12 cellular contexts compared by ENCODE assay signal in the genomic region with DNA sequence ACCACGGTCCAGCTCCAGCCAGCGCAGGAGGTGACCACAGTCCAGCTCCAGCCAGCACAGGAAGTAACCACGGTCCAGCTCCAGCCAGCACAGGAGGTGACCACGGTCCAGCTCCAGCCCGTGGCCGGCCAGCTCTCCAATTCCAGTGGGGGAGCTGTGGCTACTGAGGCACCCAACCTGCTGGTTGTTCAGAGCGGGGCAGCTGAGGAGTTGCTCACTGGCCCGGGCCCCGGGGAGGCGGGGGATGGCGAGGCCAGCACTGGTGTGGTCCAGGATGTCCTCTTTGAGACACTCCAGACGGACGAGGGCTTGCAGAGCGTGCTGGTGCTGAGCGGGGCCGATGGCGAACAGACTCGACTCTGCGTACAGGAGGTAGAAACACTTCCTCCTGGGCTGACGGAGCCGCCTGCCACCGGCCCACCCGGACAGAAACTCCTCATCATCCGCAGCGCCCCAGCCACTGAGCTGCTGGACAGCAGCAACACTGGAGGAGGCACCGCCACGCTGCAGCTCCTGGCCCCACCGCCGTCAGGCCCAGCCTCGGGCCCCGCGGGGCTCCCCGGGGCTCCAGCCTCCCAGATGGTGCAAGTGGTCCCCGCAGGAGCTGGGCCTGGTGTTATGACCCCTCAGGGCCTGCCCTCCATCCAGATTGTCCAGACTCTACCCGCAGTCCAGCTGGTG. TPM values are rescaled to one million over a fixed set of nuclear protein-coding genes. Genes with fewer than 3 reads are reported as not detected.
DNase-seq lines count a peak whose midpoint lies in the region; ATAC-seq, FAIRE-seq and TF ChIP-seq lines count a peak whose summit lies in the region.
"Had no signal": no experiment of that assay in that cellular context is flagged by ENCODE, and none has a peak within 500 bp of the region (broad histone marks: within the 10 kb centered on the region; RNA-seq: fewer than 3 reads in every experiment).

No MANE protein-coding gene starts in this region.

- peaks cover 2% of the 10 kb centered on the region for H3K36me3 ChIP-seq in GM06990 (ENCODE audit: control insufficient read depth, insufficient read depth, low read length)
- H3K36me3 ChIP-seq in endodermal cell (ENCODE audit: control insufficient read depth, insufficient read depth, low read length): peaks cover 5% of the 10 kb centered on the region
- H3K36me3 ChIP-seq in trophoblast cell (ENCODE audit: control insufficient read depth in 1 of 2, insufficient read depth in 2 of 2, low read length in 2 of 2): peaks cover 22 to 26% of the 10 kb centered on the region in 2 experiments
- H3K36me3 ChIP-seq in HepG2 (replicated peaks in 1 of 2; ENCODE audit: control insufficient read depth in 1 of 2, insufficient read depth in 2 of 2, low read length in 2 of 2): no peaks in the 10 kb centered on the region
- H3K36me3 ChIP-seq: vagina had no signal

- POLR2A ChIA-PET in HepG2 (lab: Yijun Ruan, JAX): interaction anchor here (1.3 to 1.9 kb wide), 2 partner anchors 10 to 69 kb away, joined by 3 to 4 read pairs; no protein-coding TSS in a partner anchor

- H2AFZ ChIP-seq in trophoblast cell (ENCODE audit: insufficient read depth, low read length, poor library complexity): no peak overlapping the region
- no peak overlapping the region for H2AFZ ChIP-seq in HepG2 (ENCODE audit: low read length)

- peaks cover 41% of the 10 kb centered on the region for H3K79me1 ChIP-seq in trophoblast cell (ENCODE audit: low read length)

- TF ChIP-seq CTCF in GM06990 (IDR thresholded peaks at IDR 0.05; ENCODE audit: insufficient read depth, low read length, poor library complexity, severe bottlenecking): no peak
- TF ChIP-seq CTCF in endodermal cell (conservative IDR thresholded peaks at IDR 0.05): no peak
- no peak for TF ChIP-seq CTCF in HepG2 (CRISPR knock-in tag; IDR thresholded peaks at IDR 0.05)

- no peak for TF ChIP-seq RAD21 in HepG2 (CRISPR knock-in tag; IDR thresholded peaks at IDR 0.05)

- H3K4me3 Mint-ChIP-seq in endodermal cell: peak overlapping the region; percentile 76

- no TSS peak for BruUV-seq in HepG2 (replicated peaks; lab: Mats Ljungman, UMichigan)

- no peaks in the 10 kb centered on the region for H3K27me3 Mint-ChIP-seq in endodermal cell (ENCODE audit: insufficient read depth)
- H3K27me3 Mint-ChIP-seq: central memory CD8-positive, alpha-beta T cell had no signal

- no peak for FAIRE-seq in HepG2 (lab: Jason Lieb, UNC)

- H3K27ac ChIP-seq in endodermal cell (ENCODE audit: low read depth, low read length) (no peak overlapping the region), trophoblast cell (ENCODE audit: low read depth, low read length) (peak overlapping the region; percentile 35), HepG2 (ENCODE audit: extremely low read length, insufficient read depth, low read length) (no peak overlapping the region)

- DNase-seq in GM06990 (ENCODE audit: extremely low read depth, insufficient read length): no peak
- DNase-seq in NCI-H69 (lab: John Stamatoyannopoulos, UW): peak; percentile 16
- peak; percentile 66 for DNase-seq in endodermal cell
- DNase-seq in trophoblast cell: no peak
- DNase-seq in HepG2 (ENCODE audit: low spot score): no peak
- DNase-seq: activated effector memory CD4-positive, alpha-beta T cell treated with Interleukin-2 at 50 U/mL for 16 hours; NCI-H187 had no signal

- H3K79me2 ChIP-seq in trophoblast cell (ENCODE audit: control insufficient read depth, insufficient read depth, low read length, poor library complexity) (peaks cover 22% of the 10 kb centered on the region), HepG2 (ENCODE audit: insufficient read depth, low read length) (no peaks in the 10 kb centered on the region)

- H3K27ac Mint-ChIP-seq in endodermal cell: no peak overlapping the region

- no peak overlapping the region for H3K23ac ChIP-seq in trophoblast cell (ENCODE audit: low read length)

- peaks cover 15% of the 10 kb centered on the region for H3K4me1 Mint-ChIP-seq in endodermal cell

- no peaks in the 10 kb centered on the region for H3K9me3 ChIP-seq in endodermal cell (ENCODE audit: control insufficient read depth, low read length)
- H3K9me3 ChIP-seq in trophoblast cell (ENCODE audit: insufficient read depth, low read depth, low read length): peaks cover 1% of the 10 kb centered on the region
- H3K9me3 ChIP-seq in HepG2 (ENCODE audit: low read length): no peaks in the 10 kb centered on the region
- H3K9me3 ChIP-seq: vagina had no signal

- in situ Hi-C loops in HepG2 (cut with HindIII; ENCODE audit: extremely low pct_ligation_motif_present, low pct_unique_long_range_greater_than_20kb): no loop called here

- H3K9ac ChIP-seq in endodermal cell (ENCODE audit: extremely low read depth, low read length, poor library complexity, severe bottlenecking) (no peak overlapping the region), trophoblast cell (ENCODE audit: low read length) (no peak overlapping the region), HepG2 (ENCODE audit: insufficient read depth, low read depth, low read length) (no peak overlapping the region)

- TF ChIP-seq EP300 in HepG2 (IDR thresholded peaks at IDR 0.05; ENCODE audit: low read depth in 2 of 2, low read length in 2 of 2) (no peak), HepG2 (CRISPR knock-in tag; IDR thresholded peaks at IDR 0.05; ENCODE audit: borderline replicate concordance) (no peak)

- H2BK120ac ChIP-seq in trophoblast cell (ENCODE audit: insufficient read depth, low read length, poor library complexity): peak overlapping the region; percentile 15

- no peak overlapping the region for H2BK5ac ChIP-seq in trophoblast cell (ENCODE audit: low read depth, low read length, poor library complexity)

- peak overlapping the region; percentile 70 for H3K18ac ChIP-seq in trophoblast cell (ENCODE audit: low read length)

- ATAC-seq in HepG2 (no peak), GM21381 (IDR thresholded peaks at IDR 0.05; ENCODE audit: unreplicated experiment) (no peak), HG02885 (IDR thresholded peaks at IDR 0.05; ENCODE audit: poor library complexity, unreplicated experiment) (no peak)

- H4K12ac ChIP-seq in trophoblast cell (ENCODE audit: low read depth, low read length): no peak overlapping the region

- H3K36me3 Mint-ChIP-seq in endodermal cell (ENCODE audit: low read depth): peaks cover 5% of the 10 kb centered on the region

- no peak overlapping the region for H3K4ac ChIP-seq in trophoblast cell (ENCODE audit: low read depth, low read length)

- intact Hi-C loops in HepG2 (cut with micrococcal nuclease; ENCODE audit: unreplicated experiment): no loop called here

- H3K4me3 ChIP-seq in GM06990 (replicated peaks; ENCODE audit: low read depth, low read length) (peak overlapping the region; percentile 79; the same call in 1 of the 2 replicates), endodermal cell (ENCODE audit: low read length) (no peak overlapping the region), trophoblast cell (ENCODE audit: low read depth, low read length) (no peak overlapping the region), HepG2 (replicated peaks in 1 of 3; ENCODE audit: insufficient read depth in 1 of 3, low read depth in 2 of 3, low read length in 3 of 3) (no peak overlapping the region)

- TF ChIP-seq POLR2A in HepG2 (IDR thresholded peaks at IDR 0.05; ENCODE audit: insufficient read depth in 1 of 2, low read depth in 2 of 2, low read length in 2 of 2): no peak

- no peaks in the 10 kb centered on the region for H3K9me3 Mint-ChIP-seq in endodermal cell
- H3K9me3 Mint-ChIP-seq: central memory CD8-positive, alpha-beta T cell had no signal

- peak overlapping the region; percentile 85 for H4K8ac ChIP-seq in trophoblast cell (ENCODE audit: low read depth, low read length)

- H3K27me3 ChIP-seq in GM06990 (replicated peaks; ENCODE audit: control insufficient read depth, insufficient read depth, low read length) (no peaks in the 10 kb centered on the region), endodermal cell (ENCODE audit: control insufficient read depth, insufficient read depth, low read length, poor library complexity, severe bottlenecking) (no peaks in the 10 kb centered on the region), trophoblast cell (ENCODE audit: insufficient read depth, low read length) (no peaks in the 10 kb centered on the region), HepG2 (ENCODE audit: control insufficient read depth in 1 of 2, insufficient read depth in 2 of 2, low read length in 2 of 2) (peaks cover 0 to 1% of the 10 kb centered on the region in 2 experiments; a peak in 1 of 5 replicates)
- H3K27me3 ChIP-seq: vagina had no signal

- H3K4me2 ChIP-seq in trophoblast cell (ENCODE audit: low read length): no peak overlapping the region
- no peak overlapping the region for H3K4me2 ChIP-seq in HepG2 (ENCODE audit: low read depth, low read length)

- peak overlapping the region; percentile 16 for H2BK12ac ChIP-seq in trophoblast cell (ENCODE audit: low read length)

- H4K91ac ChIP-seq in trophoblast cell (ENCODE audit: low read depth, low read length): peak overlapping the region; percentile 99

- 91 to 95% methylated on average over 27 to 35 of the region's 35 CpGs for WGBS in endodermal cell (ENCODE audit: insufficient coverage in 1 of 2, insufficient read length in 1 of 2), 2 experiments
- no CpG with 5 or more reads among the region's 35 CpGs for WGBS in trophoblast cell (ENCODE audit: extremely low coverage, insufficient coverage, insufficient read length)
- WGBS in HepG2 (ENCODE audit: low lambda C conversion rate): 98% methylated on average over 17 of the region's 35 CpGs

- H3K14ac ChIP-seq in trophoblast cell (ENCODE audit: low read length): no peak overlapping the region

- H4K20me1 ChIP-seq in HepG2 (ENCODE audit: insufficient read depth, low read length): no peaks in the 10 kb centered on the region

- H3K4me1 ChIP-seq in endodermal cell (ENCODE audit: control insufficient read depth, insufficient read depth, low read length) (peaks cover 13% of the 10 kb centered on the region), trophoblast cell (ENCODE audit: control insufficient read depth in 1 of 2, insufficient read depth in 2 of 2, low read length in 2 of 2) (peaks cover 36 to 39% of the 10 kb centered on the region in 2 experiments), HepG2 (ENCODE audit: insufficient read depth, low read length) (peaks cover 33% of the 10 kb centered on the region)

- peak overlapping the region; percentile 24 for H2AK5ac ChIP-seq in trophoblast cell (ENCODE audit: low read length)

- CTCF ChIA-PET in HepG2 (lab: Yijun Ruan, JAX; ENCODE audit: low intra/inter-chr PET ratio, low total read pairs): no interaction called here

RNA-seq across cellular contexts. Expression of a gene that starts 1.2 kb away (rescaled TPM):
- total RNA-seq in endodermal cell: 10 to 100 TPM; 51.3 to 67.1 TPM
- polyA plus RNA-seq in endodermal cell (2013, experiment 1 of 2): 66.6 TPM
- polyA plus RNA-seq in endodermal cell (2013, experiment 2 of 2): 69.7 TPM
- polyA plus RNA-seq in trophoblast cell (2013): 108 and 109 TPM in 2 replicates
- 14.7 and 22.3 TPM in 2 replicates for total RNA-seq in HepG2 (2016; rRNA removed; fragmentation: Illumina TruSeq; extraction: Trizol)
- 15.7 and 17.4 TPM in 2 replicates for total RNA-seq in HepG2 (2016; cell fraction: cytosol; rRNA removed; fragmentation: Illumina TruSeq; extraction: Trizol; ENCODE audit: low read depth)
- 14.8 and 26.5 TPM in 2 replicates for total RNA-seq in HepG2 (2016; cell fraction: insoluble cytoplasmic fraction; rRNA removed; fragmentation: Illumina TruSeq; extraction: Trizol)
- total RNA-seq in HepG2 (2016; cell fraction: membrane; rRNA removed; fragmentation: Illumina TruSeq; extraction: Trizol): 24.1 and 26.6 TPM in 2 replicates
- 17.7 and 22.1 TPM in 2 replicates for total RNA-seq in HepG2 (2016; cell fraction: nucleus; rRNA removed; fragmentation: Illumina TruSeq; extraction: Trizol)
- polyA plus RNA-seq in HepG2 (2011; rRNA removed): 20.7 and 24.7 TPM in 2 replicates
- 17.5 and 24.6 TPM in 2 replicates for polyA plus RNA-seq in HepG2 (2011; cell fraction: cytosol; rRNA removed)
- polyA plus RNA-seq in HepG2 (2011; cell fraction: nucleus; rRNA removed): 37.8 and 42.1 TPM in 2 replicates
- polyA plus RNA-seq in HepG2 (2012): 19.0 and 25.8 TPM in 2 replicates
- polyA plus RNA-seq in HepG2 (2016; cell fraction: cytosol; fragmentation: Illumina TruSeq; extraction: Trizol; ENCODE audit: low read depth): 18.4 and 22.8 TPM in 2 replicates
- polyA plus RNA-seq in HepG2 (2016; cell fraction: insoluble cytoplasmic fraction; fragmentation: Illumina TruSeq; extraction: Trizol; ENCODE audit: low read depth): 16.4 and 17.1 TPM in 2 replicates
- 23.9 and 24.7 TPM in 2 replicates for polyA plus RNA-seq in HepG2 (2016; cell fraction: membrane; fragmentation: Illumina TruSeq; extraction: Trizol; ENCODE audit: low read depth)
- 40.3 and 41.0 TPM in 2 replicates for polyA plus RNA-seq in HepG2 (2016; cell fraction: nucleus; fragmentation: Illumina TruSeq; extraction: Trizol; ENCODE audit: insufficient read depth, low read depth)
- polyA minus RNA-seq in HepG2 (2011; rRNA and poly(A)+ RNA removed; ENCODE audit: low replicate concordance): 4.3 and 11.1 TPM in 2 replicates
- 4.5 and 6.5 TPM in 2 replicates for polyA minus RNA-seq in HepG2 (2011; cell fraction: cytosol; rRNA and poly(A)+ RNA removed)
- 3.2 and 5.3 TPM in 2 replicates for polyA minus RNA-seq in HepG2 (2011; cell fraction: nucleus; rRNA and poly(A)+ RNA removed)

RNA-seq across cellular contexts. Expression of a gene that starts 4.4 kb away (rescaled TPM):
- 1 to 10 TPM; 1.4 to 2.4 TPM for total RNA-seq in endodermal cell
- polyA plus RNA-seq in endodermal cell (2013, experiment 1 of 2): 8.0 TPM
- polyA plus RNA-seq in endodermal cell (2013, experiment 2 of 2): 7.4 TPM
- 24.2 and 24.4 TPM in 2 replicates for polyA plus RNA-seq in trophoblast cell (2013)
- total RNA-seq in HepG2 (2016; rRNA removed; fragmentation: Illumina TruSeq; extraction: Trizol): not detected in 2 replicates
- total RNA-seq in HepG2 (2016; cell fraction: cytosol; rRNA removed; fragmentation: Illumina TruSeq; extraction: Trizol; ENCODE audit: low read depth): not detected in 2 replicates
- not detected in 2 replicates for total RNA-seq in HepG2 (2016; cell fraction: insoluble cytoplasmic fraction; rRNA removed; fragmentation: Illumina TruSeq; extraction: Trizol)
- total RNA-seq in HepG2 (2016; cell fraction: membrane; rRNA removed; fragmentation: Illumina TruSeq; extraction: Trizol): not detected in 2 replicates
- not detected in 2 replicates for total RNA-seq in HepG2 (2016; cell fraction: nucleus; rRNA removed; fragmentation: Illumina TruSeq; extraction: Trizol)
- 0.03 TPM in 1 of 2 replicates, not detected in the other for polyA plus RNA-seq in HepG2 (2011; rRNA removed)
- polyA plus RNA-seq in HepG2 (2011; cell fraction: cytosol; rRNA removed): not detected in 2 replicates
- polyA plus RNA-seq in HepG2 (2011; cell fraction: nucleus; rRNA removed): 0.10 and 0.61 TPM in 2 replicates
- polyA plus RNA-seq in HepG2 (2012): 0.03 TPM in 1 of 2 replicates, not detected in the other
- polyA plus RNA-seq in HepG2 (2016; cell fraction: cytosol; fragmentation: Illumina TruSeq; extraction: Trizol; ENCODE audit: low read depth): not detected in 2 replicates
- polyA plus RNA-seq in HepG2 (2016; cell fraction: insoluble cytoplasmic fraction; fragmentation: Illumina TruSeq; extraction: Trizol; ENCODE audit: low read depth): not detected in 2 replicates
- not detected in 2 replicates for polyA plus RNA-seq in HepG2 (2016; cell fraction: membrane; fragmentation: Illumina TruSeq; extraction: Trizol; ENCODE audit: low read depth)
- not detected in 2 replicates for polyA plus RNA-seq in HepG2 (2016; cell fraction: nucleus; fragmentation: Illumina TruSeq; extraction: Trizol; ENCODE audit: insufficient read depth, low read depth)
- polyA minus RNA-seq in HepG2 (2011; rRNA and poly(A)+ RNA removed; ENCODE audit: low replicate concordance): 0.04 and 0.14 TPM in 2 replicates
- polyA minus RNA-seq in HepG2 (2011; cell fraction: cytosol; rRNA and poly(A)+ RNA removed): not detected in 2 replicates
- 0.12 TPM in 1 of 2 replicates, not detected in the other for polyA minus RNA-seq in HepG2 (2011; cell fraction: nucleus; rRNA and poly(A)+ RNA removed)

RNA-seq across cellular contexts. Expression of a gene that starts 7.4 kb away (rescaled TPM):
- 10 to 100 TPM in 1 of 2 donors, 1 to 10 TPM in 1; 9.9 to 12.6 TPM for total RNA-seq in endodermal cell
- 8.9 TPM for polyA plus RNA-seq in endodermal cell (2013, experiment 1 of 2)
- polyA plus RNA-seq in endodermal cell (2013, experiment 2 of 2): 11.8 TPM
- 12.6 and 14.5 TPM in 2 replicates for polyA plus RNA-seq in trophoblast cell (2013)
- total RNA-seq in HepG2 (2016; rRNA removed; fragmentation: Illumina TruSeq; extraction: Trizol): 1.00 and 1.2 TPM in 2 replicates
- 0.53 and 0.91 TPM in 2 replicates for total RNA-seq in HepG2 (2016; cell fraction: cytosol; rRNA removed; fragmentation: Illumina TruSeq; extraction: Trizol; ENCODE audit: low read depth)
- total RNA-seq in HepG2 (2016; cell fraction: insoluble cytoplasmic fraction; rRNA removed; fragmentation: Illumina TruSeq; extraction: Trizol): 0.98 and 1.1 TPM in 2 replicates
- total RNA-seq in HepG2 (2016; cell fraction: membrane; rRNA removed; fragmentation: Illumina TruSeq; extraction: Trizol): 1.9 and 2.5 TPM in 2 replicates
- total RNA-seq in HepG2 (2016; cell fraction: nucleus; rRNA removed; fragmentation: Illumina TruSeq; extraction: Trizol): 1.2 TPM in 2 replicates
- polyA plus RNA-seq in HepG2 (2011; rRNA removed): 0.48 and 0.54 TPM in 2 replicates
- polyA plus RNA-seq in HepG2 (2011; cell fraction: cytosol; rRNA removed): 0.19 and 0.56 TPM in 2 replicates
- polyA plus RNA-seq in HepG2 (2011; cell fraction: nucleus; rRNA removed): 2.8 and 4.7 TPM in 2 replicates
- polyA plus RNA-seq in HepG2 (2012): 1.7 and 1.9 TPM in 2 replicates
- polyA plus RNA-seq in HepG2 (2016; cell fraction: cytosol; fragmentation: Illumina TruSeq; extraction: Trizol; ENCODE audit: low read depth): 0.40 and 0.47 TPM in 2 replicates
- polyA plus RNA-seq in HepG2 (2016; cell fraction: insoluble cytoplasmic fraction; fragmentation: Illumina TruSeq; extraction: Trizol; ENCODE audit: low read depth): 1.4 and 2.1 TPM in 2 replicates
- polyA plus RNA-seq in HepG2 (2016; cell fraction: membrane; fragmentation: Illumina TruSeq; extraction: Trizol; ENCODE audit: low read depth): 1.1 and 2.4 TPM in 2 replicates
- 2.5 and 2.7 TPM in 2 replicates for polyA plus RNA-seq in HepG2 (2016; cell fraction: nucleus; fragmentation: Illumina TruSeq; extraction: Trizol; ENCODE audit: insufficient read depth, low read depth)
- polyA minus RNA-seq in HepG2 (2011; rRNA and poly(A)+ RNA removed; ENCODE audit: low replicate concordance): 0.75 and 2.3 TPM in 2 replicates
- polyA minus RNA-seq in HepG2 (2011; cell fraction: cytosol; rRNA and poly(A)+ RNA removed): 1.9 and 2.1 TPM in 2 replicates
- polyA minus RNA-seq in HepG2 (2011; cell fraction: nucleus; rRNA and poly(A)+ RNA removed): 0.62 and 1.8 TPM in 2 replicates

RNA-seq across cellular contexts. Expression of a gene that starts 19.3 kb away (rescaled TPM):
- 1 to 10 TPM in 1 of 2 donors, under 1 TPM in 1; 0.62 to 2.3 TPM for total RNA-seq in endodermal cell
- 0.39 TPM for polyA plus RNA-seq in endodermal cell (2013, experiment 1 of 2)
- not detected for polyA plus RNA-seq in endodermal cell (2013, experiment 2 of 2)
- polyA plus RNA-seq in trophoblast cell (2013): not detected in 2 replicates
- not detected in 2 replicates for total RNA-seq in HepG2 (2016; rRNA removed; fragmentation: Illumina TruSeq; extraction: Trizol)
- total RNA-seq in HepG2 (2016; cell fraction: cytosol; rRNA removed; fragmentation: Illumina TruSeq; extraction: Trizol; ENCODE audit: low read depth): not detected in 2 replicates
- not detected in 2 replicates for total RNA-seq in HepG2 (2016; cell fraction: insoluble cytoplasmic fraction; rRNA removed; fragmentation: Illumina TruSeq; extraction: Trizol)
- total RNA-seq in HepG2 (2016; cell fraction: membrane; rRNA removed; fragmentation: Illumina TruSeq; extraction: Trizol): not detected in 2 replicates
- not detected in 2 replicates for total RNA-seq in HepG2 (2016; cell fraction: nucleus; rRNA removed; fragmentation: Illumina TruSeq; extraction: Trizol)
- polyA plus RNA-seq in HepG2 (2011; rRNA removed): not detected in 2 replicates
- not detected in 2 replicates for polyA plus RNA-seq in HepG2 (2011; cell fraction: cytosol; rRNA removed)
- polyA plus RNA-seq in HepG2 (2011; cell fraction: nucleus; rRNA removed): not detected in 2 replicates
- not detected in 2 replicates for polyA plus RNA-seq in HepG2 (2012)
- not detected in 2 replicates for polyA plus RNA-seq in HepG2 (2016; cell fraction: cytosol; fragmentation: Illumina TruSeq; extraction: Trizol; ENCODE audit: low read depth)
- polyA plus RNA-seq in HepG2 (2016; cell fraction: insoluble cytoplasmic fraction; fragmentation: Illumina TruSeq; extraction: Trizol; ENCODE audit: low read depth): not detected in 2 replicates
- polyA plus RNA-seq in HepG2 (2016; cell fraction: membrane; fragmentation: Illumina TruSeq; extraction: Trizol; ENCODE audit: low read depth): not detected in 2 replicates
- polyA plus RNA-seq in HepG2 (2016; cell fraction: nucleus; fragmentation: Illumina TruSeq; extraction: Trizol; ENCODE audit: insufficient read depth, low read depth): not detected in 2 replicates
- polyA minus RNA-seq in HepG2 (2011; rRNA and poly(A)+ RNA removed; ENCODE audit: low replicate concordance): not detected in 2 replicates
- polyA minus RNA-seq in HepG2 (2011; cell fraction: cytosol; rRNA and poly(A)+ RNA removed): not detected in 2 replicates
- polyA minus RNA-seq in HepG2 (2011; cell fraction: nucleus; rRNA and poly(A)+ RNA removed): not detected in 2 replicates
- total RNA-seq: renal cortical epithelial cell, vagina had no signal

RNA-seq across cellular contexts. Expression of a gene that starts 22.4 kb away (rescaled TPM):
- total RNA-seq in endodermal cell (10 to 100 TPM; 35.9 to 39.2 TPM), HepG2 (2016; rRNA removed; fragmentation: Illumina TruSeq; extraction: Trizol) (105 and 106 TPM in 2 replicates)
- 30.9 TPM for polyA plus RNA-seq in endodermal cell (2013, experiment 1 of 2)
- 30.8 TPM for polyA plus RNA-seq in endodermal cell (2013, experiment 2 of 2)
- 20.4 and 20.9 TPM in 2 replicates for polyA plus RNA-seq in trophoblast cell (2013)
- total RNA-seq in HepG2 (2016; cell fraction: cytosol; rRNA removed; fragmentation: Illumina TruSeq; extraction: Trizol; ENCODE audit: low read depth): 58.0 and 83.1 TPM in 2 replicates
- 111 TPM in 2 replicates for total RNA-seq in HepG2 (2016; cell fraction: insoluble cytoplasmic fraction; rRNA removed; fragmentation: Illumina TruSeq; extraction: Trizol)
- 74.7 and 115 TPM in 2 replicates for total RNA-seq in HepG2 (2016; cell fraction: membrane; rRNA removed; fragmentation: Illumina TruSeq; extraction: Trizol)
- 35.2 and 36.6 TPM in 2 replicates for total RNA-seq in HepG2 (2016; cell fraction: nucleus; rRNA removed; fragmentation: Illumina TruSeq; extraction: Trizol)
- polyA plus RNA-seq in HepG2 (2011; rRNA removed): 76.8 and 91.2 TPM in 2 replicates
- 54.7 and 108 TPM in 2 replicates for polyA plus RNA-seq in HepG2 (2011; cell fraction: cytosol; rRNA removed)
- polyA plus RNA-seq in HepG2 (2011; cell fraction: nucleus; rRNA removed): 86.0 and 95.9 TPM in 2 replicates
- polyA plus RNA-seq in HepG2 (2012): 45.9 and 55.5 TPM in 2 replicates
- 60.4 and 89.7 TPM in 2 replicates for polyA plus RNA-seq in HepG2 (2016; cell fraction: cytosol; fragmentation: Illumina TruSeq; extraction: Trizol; ENCODE audit: low read depth)
- 101 and 114 TPM in 2 replicates for polyA plus RNA-seq in HepG2 (2016; cell fraction: insoluble cytoplasmic fraction; fragmentation: Illumina TruSeq; extraction: Trizol; ENCODE audit: low read depth)
- polyA plus RNA-seq in HepG2 (2016; cell fraction: membrane; fragmentation: Illumina TruSeq; extraction: Trizol; ENCODE audit: low read depth): 71.9 and 93.3 TPM in 2 replicates
- polyA plus RNA-seq in HepG2 (2016; cell fraction: nucleus; fragmentation: Illumina TruSeq; extraction: Trizol; ENCODE audit: insufficient read depth, low read depth): 63.4 and 69.6 TPM in 2 replicates
- 18.3 and 57.5 TPM in 2 replicates for polyA minus RNA-seq in HepG2 (2011; rRNA and poly(A)+ RNA removed; ENCODE audit: low replicate concordance)
- 34.3 and 34.6 TPM in 2 replicates for polyA minus RNA-seq in HepG2 (2011; cell fraction: cytosol; rRNA and poly(A)+ RNA removed)
- 21.0 and 25.6 TPM in 2 replicates for polyA minus RNA-seq in HepG2 (2011; cell fraction: nucleus; rRNA and poly(A)+ RNA removed)

Comparison
In these comparisons a context has a peak if more than half of its experiments do, and no peak if none do; other contexts are left out.
1. DNase-seq: peak in NCI-H69 (single experiment) and endodermal cell (single experiment); none in GM06990 (single experiment), trophoblast cell (0 of 2) and HepG2 (single experiment).